27 cellular contexts compared by ENCODE assay signal in the genomic region with DNA sequence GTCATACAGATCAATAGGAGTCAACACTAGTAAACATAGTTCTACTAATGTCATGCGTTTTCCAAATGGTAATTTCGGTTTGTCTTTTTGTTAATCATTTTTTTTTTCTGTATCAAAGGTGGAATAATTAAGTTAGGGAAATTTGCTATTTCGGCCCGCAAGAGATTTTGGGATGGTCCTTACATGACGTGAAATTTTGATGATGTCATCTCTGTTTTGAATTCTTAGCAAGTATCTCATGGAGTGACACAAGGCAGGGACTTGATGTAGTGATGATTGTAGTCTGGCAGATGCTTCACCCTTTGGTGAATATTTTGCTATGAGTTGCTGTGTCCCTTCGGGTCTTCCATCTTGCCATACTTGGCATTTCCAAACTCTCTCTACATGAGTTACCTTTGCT.
"Had no signal": no experiment of that assay in that cellular context is flagged by ENCODE, and none has a peak within 500 bp of the region (broad histone marks: within the 10 kb centered on the region; RNA-seq: fewer than 3 reads in every experiment).

No MANE protein-coding gene starts in this region.

- DNase-seq: naive thymus-derived CD8-positive, alpha-beta T cell; nephron progenitor cell; nucleus accumbens; ovary; posterior cingulate gyrus; psoas muscle; right cardiac atrium; spleen; stimulated activated CD4-positive, alpha-beta T cell treated with anti-CD3 and anti-CD28 coated beads, Interleukin-12 subunit alpha, Interleukin-12 subunit beta, amount 100 ng/mL, for 4 hours; stimulated activated CD4-positive, alpha-beta T cell treated with anti-CD3 and anti-CD28 coated beads, Interleukin-1b, Interleukin-23, amount 100 ng/mL, for 48 hours; stimulated activated CD4-positive, alpha-beta T cell treated with anti-CD3 and anti-CD28 coated beads, Interleukin-4, amount 100 ng/mL, for 1 hour; stimulated activated CD4-positive, alpha-beta T cell treated with anti-CD3 and anti-CD28 coated beads, Interleukin-4, amount 100 ng/mL, for 4 hours; stimulated activated CD8-positive, alpha-beta memory T cell treated with anti-CD3 and anti-CD28 coated beads, Interleukin-4, amount 100 ng/mL, for 48 hours; stimulated activated naive CD4-positive, alpha-beta T cell; stimulated activated naive CD8-positive, alpha-beta T cell treated with anti-CD3 and anti-CD28 coated beads, Interleukin-15, amount 100 ng/mL, for 72 hours; stimulated activated naive CD8-positive, alpha-beta T cell treated with anti-CD3 and anti-CD28 coated beads, Interleukin-15, Interleukin-2, amounts not matched to agents 100 U/mL and 50 U/mL, for 24 hours; substantia nigra; testis; tibial artery; transverse colon; upper lobe of right lung; uterus had no signal

- H3K4me2 ChIP-seq: smooth muscle cell had no signal

- H3K79me2 ChIP-seq: parathyroid adenoma had no signal

- H3K9ac ChIP-seq: parathyroid adenoma had no signal

- H3K27ac ChIP-seq: neutrophil, ovary, parathyroid adenoma, psoas muscle, skin epidermis, spleen, suprapubic skin, testis, tibial artery, transverse colon, upper lobe of right lung, uterus had no signal

- H2AFZ ChIP-seq: parathyroid adenoma had no signal

- H3K9me3 ChIP-seq: neutrophil, ovary, psoas muscle, suprapubic skin, testis, tibial artery, transverse colon, upper lobe of right lung, uterus had no signal

- H3K4me3 ChIP-seq: ovary, psoas muscle, skin epidermis, smooth muscle cell, spleen, suprapubic skin, testis, tibial artery, transverse colon, upper lobe of right lung, uterus had no signal

- H3K27me3 ChIP-seq: neutrophil, ovary, spleen, suprapubic skin, testis, tibial artery, transverse colon, upper lobe of right lung, uterus had no signal

- H3K4me1 ChIP-seq: parathyroid adenoma, psoas muscle, spleen, suprapubic skin, testis, tibial artery, transverse colon, upper lobe of right lung, uterus had no signal

- H3K36me3 ChIP-seq: neutrophil, ovary, spleen, suprapubic skin, tibial artery, transverse colon, upper lobe of right lung, uterus had no signal
